8 cellular contexts compared by ENCODE assay signal in genomic region chr4:186037692-186038658, GRCh38. TPM values are rescaled to one million over a fixed set of nuclear protein-coding genes. Genes with fewer than 3 reads are reported as not detected.
A peak's percentile ranks its signal among the peaks of the same experiment; 100 is the strongest.
DNase-seq lines count a peak whose midpoint lies in the region; ATAC-seq and TF ChIP-seq lines count a peak whose summit lies in the region.

No MANE protein-coding gene starts in this region.

- no peaks in the 10 kb centered on the region for H3K36me3 Mint-ChIP-seq in activated CD8-positive, alpha-beta T cell treated with anti-CD3 and anti-CD28 coated beads for 36 hours (ENCODE audit: low read depth)

- H3K9me3 ChIP-seq in AG04450 (ENCODE audit: control insufficient read depth, insufficient read depth, low read length), result no peaks in the 10 kb centered on the region; the same call in none of the 2 replicates

- H3K4me3 ChIP-seq in AG04450 (ENCODE audit: low read depth, low read length), result no peak overlapping the region
- H3K4me3 ChIP-seq in GM06990 (replicated peaks; ENCODE audit: low read depth, low read length), result no peak overlapping the region

- no peaks in the 10 kb centered on the region for H3K36me3 ChIP-seq in GM06990 (ENCODE audit: control insufficient read depth, insufficient read depth, low read length)

- H3K27me3 ChIP-seq in AG04450 (ENCODE audit: control insufficient read depth, insufficient read depth, low read length) (no peaks in the 10 kb centered on the region), GM06990 (replicated peaks; ENCODE audit: control insufficient read depth, insufficient read depth, low read length) (no peaks in the 10 kb centered on the region; the same call in 1 of the 2 replicates)

- no peak overlapping the region for H3K27ac ChIP-seq in AG04450 (ENCODE audit: low read depth, low read length)

- H3K27ac Mint-ChIP-seq in activated CD8-positive, alpha-beta T cell treated with anti-CD3 and anti-CD28 coated beads for 36 hours, result no peak overlapping the region

- TF ChIP-seq CTCF in AG04450 (IDR thresholded peaks at IDR 0.05; ENCODE audit: low read depth, low read length), result peak; percentile 72
- TF ChIP-seq CTCF in GM06990 (IDR thresholded peaks at IDR 0.05; ENCODE audit: insufficient read depth, low read length, poor library complexity, severe bottlenecking), result peak; percentile 63
- TF ChIP-seq CTCF in activated CD8-positive, alpha-beta T cell treated with anti-CD3 and anti-CD28 coated beads for 36 hours (IDR thresholded peaks at IDR 0.05), result peak; percentile 81

- POLR2A ChIA-PET in AG04450 (lab: Yijun Ruan, JAX), result no interaction called here
- POLR2A ChIA-PET in activated CD8-positive, alpha-beta T cell treated with anti-CD3 and anti-CD28 coated beads for 36 hours (lab: Charles Lee), result no interaction called here

- peak; percentile 66 for ATAC-seq in HG02678 (IDR thresholded peaks at IDR 0.05; ENCODE audit: unreplicated experiment)
- peak; percentile 42 for ATAC-seq in activated CD8-positive, alpha-beta T cell treated with anti-CD3 and anti-CD28 coated beads for 36 hours
- no peak for ATAC-seq in HG03108 (IDR thresholded peaks at IDR 0.05; ENCODE audit: unreplicated experiment)

- H3K9me3 Mint-ChIP-seq in activated CD8-positive, alpha-beta T cell treated with anti-CD3 and anti-CD28 coated beads for 36 hours, result peaks cover 2% of the 10 kb centered on the region

- intact Hi-C loops in activated CD8-positive, alpha-beta T cell treated with anti-CD3 and anti-CD28 coated beads for 36 hours (cut with micrococcal nuclease), result no loop called here
- intact Hi-C loops in head of caudate nucleus (cut with DNase I), result no loop called here

- CTCF ChIA-PET in AG04450 (lab: Charles Lee), result interaction anchor here (0.5 to 3.6 kb wide), 73 partner anchors 9 to 1448 kb away, joined by 3 to 150 read pairs (median 4); partner anchors contain the start of genes LRP2BP, TLR3 and UFSP2
- CTCF ChIA-PET in activated CD8-positive, alpha-beta T cell treated with anti-CD3 and anti-CD28 coated beads for 36 hours (lab: Charles Lee), result interaction anchor here (0.6 to 4.3 kb wide), 30 partner anchors 9 to 998 kb away, joined by 3 to 30 read pairs (median 4); partner anchors contain the start of gene TLR3

- no peak overlapping the region for H3K4me3 Mint-ChIP-seq in activated CD8-positive, alpha-beta T cell treated with anti-CD3 and anti-CD28 coated beads for 36 hours

- no peaks in the 10 kb centered on the region for H3K4me1 Mint-ChIP-seq in activated CD8-positive, alpha-beta T cell treated with anti-CD3 and anti-CD28 coated beads for 36 hours (ENCODE audit: low read depth)

- DNase-seq in AG04450 (ENCODE audit: low read depth, low spot score), result peak; percentile 60
- DNase-seq in GM06990 (ENCODE audit: extremely low read depth, insufficient read length), result no peak
- DNase-seq in NCI-H2029 treated with DMSO at 0.1 percent for 48 hours (lab: John Stamatoyannopoulos, UW), result peak; percentile 49
- peak; percentile 37 for DNase-seq in activated CD8-positive, alpha-beta T cell treated with anti-CD3 and anti-CD28 coated beads for 36 hours
- DNase-seq in head of caudate nucleus, result peak in 24 of 42 donors; percentile 23 to 86 (median 66)
- peak; percentile 92 for DNase-seq in pons (ENCODE audit: low spot score)

- peaks cover 28% of the 10 kb centered on the region for H3K27me3 Mint-ChIP-seq in activated CD8-positive, alpha-beta T cell treated with anti-CD3 and anti-CD28 coated beads for 36 hours

RNA-seq across cellular contexts. Expression of gene TLR3, which starts 31.0 kb away (rescaled TPM):
- 0.86 and 1.1 TPM in 2 replicates for polyA plus RNA-seq in AG04450 (2011; rRNA removed)
- 0.28 and 1.3 TPM in 2 replicates for polyA minus RNA-seq in AG04450 (2011; rRNA and poly(A)+ RNA removed)
- not detected for total RNA-seq in activated CD8-positive, alpha-beta T cell treated with anti-CD3 and anti-CD28 coated beads for 36 hours
